ENCODE assay signal across 15 cellular contexts in the genomic region with DNA sequence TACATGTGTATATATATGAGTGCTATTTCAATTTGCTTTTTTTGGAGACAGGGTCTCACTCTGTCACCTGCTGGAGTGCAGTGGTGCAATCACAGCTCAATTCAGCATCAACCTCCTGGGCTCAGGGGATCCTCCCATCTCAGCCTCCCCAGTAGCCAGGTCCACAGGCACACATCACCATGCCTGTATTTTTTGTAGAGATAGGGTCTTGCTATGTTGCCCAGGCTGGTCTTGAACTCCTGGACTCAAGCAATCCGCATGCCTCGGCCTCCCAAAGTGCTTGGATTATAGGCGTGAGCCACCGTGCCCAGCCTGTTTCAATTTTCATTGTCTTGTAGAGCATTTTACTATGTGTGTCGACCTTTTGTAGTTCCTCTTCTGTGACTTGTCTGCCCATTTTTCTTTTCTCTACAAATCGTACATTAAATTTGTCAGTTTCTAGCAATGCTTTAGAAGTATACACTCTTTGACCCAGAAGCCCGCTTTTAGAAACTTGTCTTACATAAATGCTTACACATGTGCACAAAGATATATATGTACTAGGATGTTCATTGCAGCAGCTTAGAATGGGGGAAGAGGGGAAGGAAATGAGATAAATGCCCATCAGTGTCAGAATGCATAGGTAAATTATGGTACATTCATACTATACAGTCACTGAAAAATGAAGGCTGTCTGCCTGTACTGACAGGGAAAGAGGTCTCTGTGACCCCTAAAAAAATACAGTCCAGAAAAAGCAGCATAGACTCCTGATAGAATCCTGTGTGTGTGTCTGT.
"Had no signal": no experiment of that assay in that cellular context is flagged by ENCODE, and none has a peak within 500 bp of the region (broad histone marks: within the 10 kb centered on the region; RNA-seq: fewer than 3 reads in every experiment).

No MANE protein-coding gene starts in this region.

- DNase-seq: activated CD4-positive, alpha-beta memory T cell treated with anti-CD3 and anti-CD28 coated beads for 36 hours; activated gamma-delta T cell; activated T-cell treated with anti-CD3 and anti-CD28 coated beads, Interleukin-2, amount 50 U/mL, for 48 hours; brain microvascular endothelial cell; effector memory CD4-positive, alpha-beta T cell; kidney; left ventricle myocardium superior; retina; stimulated activated CD4-positive, alpha-beta T cell treated with anti-CD3 and anti-CD28 coated beads, Interleukin-15, amount 100 ng/mL, for 24 hours; stimulated activated CD4-positive, alpha-beta T cell treated with anti-CD3 and anti-CD28 coated beads, Interleukin-4, amount 100 ng/mL, for 24 hours; thyroid gland had no signal

- H3K79me2 ChIP-seq: hepatocyte had no signal

- H2AFZ ChIP-seq: hepatocyte had no signal

- FAIRE-seq: kidney had no signal

- H3K9me3 ChIP-seq: thyroid gland, vagina had no signal

- H3K4me1 ChIP-seq: thyroid gland had no signal

- H3K27me3 ChIP-seq: brain microvascular endothelial cell, hepatocyte, thyroid gland, vagina had no signal

- H3K27ac ChIP-seq: brain microvascular endothelial cell, epithelial cell of prostate, hepatocyte, thyroid gland, vagina had no signal

- H3K4me2 ChIP-seq: hepatocyte had no signal

- H3K36me3 ChIP-seq: brain microvascular endothelial cell, thyroid gland, vagina had no signal

- ATAC-seq: activated CD4-positive, CD25-positive, alpha-beta regulatory T cell treated with anti-CD3 and anti-CD28 coated beads, Interleukin-2, amount 50 U/mL, for 24 hours; left ventricle myocardium superior had no signal

- H3K4me3 ChIP-seq: hepatocyte, thyroid gland, vagina had no signal
